9 cellular contexts compared by ENCODE assay signal in the genomic region with DNA sequence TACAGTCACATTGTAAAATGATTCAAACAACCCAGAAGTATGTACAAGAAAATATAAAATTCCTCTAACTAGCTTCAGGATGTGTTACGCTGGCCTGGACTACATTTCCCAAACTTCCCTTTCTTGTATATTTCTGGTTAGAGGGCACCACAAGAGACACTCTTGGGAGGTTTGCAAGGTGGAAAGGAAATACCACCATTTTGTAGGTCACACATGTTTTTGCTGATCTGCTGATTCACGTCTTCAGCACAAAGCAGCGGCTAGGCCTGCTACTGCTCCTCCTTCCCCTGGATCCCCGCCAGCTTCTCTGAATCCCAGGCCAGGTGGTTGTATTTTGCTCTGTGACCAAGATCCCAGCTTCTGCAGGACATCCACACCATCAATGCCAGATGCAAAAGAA.
DNase-seq lines count a peak whose midpoint lies in the region; ATAC-seq and TF ChIP-seq lines count a peak whose summit lies in the region.
"Had no signal": no experiment of that assay in that cellular context is flagged by ENCODE, and none has a peak within 500 bp of the region (broad histone marks: within the 10 kb centered on the region; RNA-seq: fewer than 3 reads in every experiment).

No MANE protein-coding gene starts in this region.

- peaks cover 2% of the 10 kb centered on the region for H3K36me3 Mint-ChIP-seq in activated B cell treated with CpG ODN at 0.5 μM for 24 hours (ENCODE audit: low read depth)

- no peaks in the 10 kb centered on the region for H3K27me3 Mint-ChIP-seq in activated B cell treated with CpG ODN at 0.5 μM for 24 hours

- peaks cover 34% of the 10 kb centered on the region for H3K4me1 Mint-ChIP-seq in activated B cell treated with CpG ODN at 0.5 μM for 24 hours

- no peak for ATAC-seq in activated B cell treated with CpG ODN at 0.5 μM for 24 hours (ENCODE audit: low read depth)
- ATAC-seq in HG03565 (IDR thresholded peaks at IDR 0.05; ENCODE audit: unreplicated experiment): no peak
- ATAC-seq in GM21526 (IDR thresholded peaks at IDR 0.05; ENCODE audit: low FRiP score, unreplicated experiment): no peak

- DNase-seq in Caki2 (ENCODE audit: low read depth): peak; percentile 24
- peak; percentile 44 for DNase-seq in NCI-H1092 (lab: John Stamatoyannopoulos, UW)
- no peak for DNase-seq in activated B cell treated with CpG ODN at 0.5 μM for 24 hours
- peak; percentile 28 to 83 for DNase-seq in lung microvascular endothelial cell (ENCODE audit: low read depth in 2 of 2)
- DNase-seq in LoVo (ENCODE audit: low spot score): no peak
- no peak for DNase-seq in GM10248 (ENCODE audit: extremely low spot score)
- DNase-seq: stimulated activated CD4-positive, alpha-beta T cell treated with anti-CD3 and anti-CD28 coated beads, Interleukin-4, amount 100 ng/mL, for 24 hours had no signal

- CTCF ChIA-PET in activated B cell treated with CpG ODN at 0.5 μM for 24 hours (lab: Charles Lee) (interaction anchor here (0.7 to 1.9 kb wide), 2 partner anchors 14 to 201 kb away, joined by 3 to 6 read pairs; no protein-coding TSS in a partner anchor), GM10248 (lab: Yijun Ruan, JAX) (interaction anchor here (0.9 to 1.9 kb wide), 6 partner anchors 19 to 239 kb away, joined by 3 to 6 read pairs (median 3); no protein-coding TSS in a partner anchor)

- peak overlapping the region; percentile 25 for H3K27ac Mint-ChIP-seq in activated B cell treated with CpG ODN at 0.5 μM for 24 hours

- POLR2A ChIA-PET in activated B cell treated with CpG ODN at 0.5 μM for 24 hours (lab: Charles Lee) (interaction anchor here (0.7 to 1.5 kb wide), 3 partner anchors 104 to 430 kb away, joined by 3 to 9 read pairs (median 4); a partner anchor contains a TSS), GM10248 (lab: Yijun Ruan, JAX) (no interaction called here)

- no peak for TF ChIP-seq CTCF in activated B cell treated with CpG ODN at 0.5 μM for 24 hours (IDR thresholded peaks at IDR 0.05)
- no peak for TF ChIP-seq CTCF in GM10248 (IDR thresholded peaks at IDR 0.05; ENCODE audit: control extremely low read depth, extremely low read depth, low read depth, missing control alignments)

- in situ Hi-C loops in Caki2 (cut with HindIII; ENCODE audit: low pct_unique_long_range_greater_than_20kb, low sequenced_read_pairs): no loop called here

- intact Hi-C loops in activated B cell treated with CpG ODN at 0.5 μM for 24 hours (cut with micrococcal nuclease): loop anchor here (1.0 to 2.0 kb wide), 2 partner anchors 105 to 179 kb away; a partner anchor contains a TSS

- peak overlapping the region; percentile 62 for H3K4me3 Mint-ChIP-seq in activated B cell treated with CpG ODN at 0.5 μM for 24 hours

- H3K9me3 Mint-ChIP-seq in activated B cell treated with CpG ODN at 0.5 μM for 24 hours: no peaks in the 10 kb centered on the region

Comparison
In these comparisons a context has a peak if more than half of its experiments do, and no peak if none do; other contexts are left out.
1. DNase-seq: peak in Caki2 (single experiment), NCI-H1092 (single experiment) and lung microvascular endothelial cell (2 of 2); none in activated B cell treated with CpG ODN at 0.5 μM for 24 hours (single experiment), LoVo (single experiment) and GM10248 (single experiment).